ENCODE assay signal across 20 cellular contexts in the genomic region with DNA sequence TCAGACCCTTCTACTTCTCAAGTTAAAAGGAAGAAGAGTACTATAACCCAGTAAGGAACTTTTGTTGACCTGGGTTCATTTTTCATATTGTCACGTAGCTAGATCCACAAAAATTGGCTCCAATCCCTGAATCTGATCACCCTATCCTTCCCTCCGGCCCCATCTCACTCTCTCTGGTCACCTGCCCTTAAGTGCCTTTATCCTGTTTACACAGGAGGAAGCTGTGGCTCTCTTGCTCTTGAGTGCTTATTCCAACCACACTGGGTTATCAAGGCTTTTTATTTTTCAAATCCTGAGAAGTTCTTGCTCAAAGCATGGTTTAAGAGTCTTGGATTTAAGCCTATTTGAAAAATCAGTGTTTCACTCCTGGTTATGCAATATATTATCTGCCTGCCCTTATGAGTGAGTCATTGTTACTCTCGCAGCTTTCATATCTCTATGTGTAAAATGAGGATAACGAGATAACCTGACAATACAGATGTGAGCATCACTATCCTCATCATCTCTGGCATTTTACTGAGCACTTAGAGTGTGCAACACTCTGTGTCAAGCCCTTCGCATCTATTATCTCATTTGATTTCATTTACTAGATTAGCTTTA.
A peak's percentile ranks its signal among the peaks of the same experiment; 100 is the strongest.
DNase-seq lines count a peak whose midpoint lies in the region; ATAC-seq, FAIRE-seq and TF ChIP-seq lines count a peak whose summit lies in the region.
"Had no signal": no experiment of that assay in that cellular context is flagged by ENCODE, and none has a peak within 500 bp of the region (broad histone marks: within the 10 kb centered on the region; RNA-seq: fewer than 3 reads in every experiment).

No MANE protein-coding gene starts in this region.

- no peak overlapping the region for H3K4me3 ChIP-seq in astrocyte (ENCODE audit: insufficient read depth, low read depth, low read length)
- H3K4me3 ChIP-seq: hepatocyte, SJCRH30, skin epidermis had no signal

- H3K27ac Mint-ChIP-seq in astrocyte (ENCODE audit: unreplicated experiment) (no peak overlapping the region), mesothelial cell of epicardium (peak overlapping the region; percentile 3)

- no peaks in the 10 kb centered on the region for H3K79me2 ChIP-seq in astrocyte (ENCODE audit: insufficient read depth, low read length)
- H3K79me2 ChIP-seq: hepatocyte had no signal

- H3K9me3 Mint-ChIP-seq in astrocyte (ENCODE audit: unreplicated experiment): no peaks in the 10 kb centered on the region
- no peaks in the 10 kb centered on the region for H3K9me3 Mint-ChIP-seq in mesothelial cell of epicardium

- DNase-seq in DMS53 treated with DMSO at 0.1 percent for 48 hours (lab: John Stamatoyannopoulos, UW; ENCODE audit: unreplicated experiment) (peak; percentile 96), NCI-H187 treated with DMSO at 0.1 percent for 48 hours (lab: John Stamatoyannopoulos, UW) (peak; percentile 47), astrocyte (ENCODE audit: low read depth) (peak; percentile 66), mesothelial cell of epicardium (ENCODE audit: low spot score in 2 of 2, unreplicated experiment in 2 of 2) (no peak), activated gamma-delta T cell (lab: John Stamatoyannopoulos, UW) (no peak), NCI-H1694 (lab: John Stamatoyannopoulos, UW) (no peak)
- DNase-seq: activated CD8-positive, alpha-beta memory T cell treated with anti-CD3 and anti-CD28 coated beads for 24 hours; activated naive CD4-positive, alpha-beta T cell; C1 segment of cervical spinal cord; central memory CD4-positive, alpha-beta T cell; NCI-H524; SJCRH30; stimulated activated naive CD8-positive, alpha-beta T cell treated with anti-CD3 and anti-CD28 coated beads, Interleukin-15, Interleukin-2, amounts not matched to agents 100 U/mL and 50 U/mL, for 24 hours had no signal

- no peaks in the 10 kb centered on the region for H3K27me3 ChIP-seq in astrocyte (ENCODE audit: insufficient read depth, low read length)
- H3K27me3 ChIP-seq: hepatocyte, SJCRH30 had no signal

- H3K36me3 Mint-ChIP-seq in astrocyte (ENCODE audit: low read depth, unreplicated experiment) (no peaks in the 10 kb centered on the region), mesothelial cell of epicardium (no peaks in the 10 kb centered on the region)

- H3K4me1 Mint-ChIP-seq in astrocyte (ENCODE audit: low read depth, unreplicated experiment): peaks cover 11% of the 10 kb centered on the region
- H3K4me1 Mint-ChIP-seq in mesothelial cell of epicardium: peaks cover 23% of the 10 kb centered on the region

- TF ChIP-seq CTCF in astrocyte (IDR thresholded peaks at IDR 0.05; ENCODE audit: insufficient read depth, low read depth, low read length) (no peak), mesothelial cell of epicardium (IDR thresholded peaks at IDR 0.05; ENCODE audit: unreplicated experiment) (no peak)

- H2AFZ ChIP-seq in astrocyte (ENCODE audit: low read depth, low read length): no peak overlapping the region
- H2AFZ ChIP-seq: hepatocyte had no signal

- no peaks in the 10 kb centered on the region for H3K27me3 Mint-ChIP-seq in astrocyte (ENCODE audit: low read depth, unreplicated experiment)
- no peaks in the 10 kb centered on the region for H3K27me3 Mint-ChIP-seq in mesothelial cell of epicardium (ENCODE audit: low read depth)

- no peak for FAIRE-seq in astrocyte (lab: Jason Lieb, UNC)
- FAIRE-seq: endothelial cell of umbilical vein, GM12892, H1 had no signal

- H4K20me1 ChIP-seq in astrocyte (ENCODE audit: insufficient read depth, low read length): no peaks in the 10 kb centered on the region

- no peak for ATAC-seq in GM18873 (IDR thresholded peaks at IDR 0.05; ENCODE audit: low FRiP score, unreplicated experiment)
- ATAC-seq in GM18505 (IDR thresholded peaks at IDR 0.05; ENCODE audit: unreplicated experiment): no peak
- ATAC-seq: stimulated activated naive CD8-positive, alpha-beta T cell treated with anti-CD3 and anti-CD28 coated beads, Interleukin-15, Interleukin-2, amounts not matched to agents 100 U/mL and 50 U/mL, for 24 hours had no signal

- no peaks in the 10 kb centered on the region for H3K9me3 ChIP-seq in astrocyte (ENCODE audit: insufficient read depth, low read depth, low read length)
- H3K9me3 ChIP-seq: SJCRH30 had no signal

- no peak overlapping the region for H3K9ac ChIP-seq in astrocyte (ENCODE audit: low read length)

- no peaks in the 10 kb centered on the region for H3K4me1 ChIP-seq in astrocyte (ENCODE audit: insufficient read depth, low read length)
- H3K4me1 ChIP-seq: SJCRH30 had no signal

- TF ChIP-seq POLR2A in GM18505 (IDR thresholded peaks at IDR 0.05; ENCODE audit: borderline replicate concordance, extremely low read depth, insufficient read depth, insufficient read length): no peak

- no peaks in the 10 kb centered on the region for H3K36me3 ChIP-seq in astrocyte (ENCODE audit: insufficient read depth, low read length)
- H3K36me3 ChIP-seq: SJCRH30 had no signal

- H3K4me3 Mint-ChIP-seq in astrocyte (ENCODE audit: unreplicated experiment) (no peak overlapping the region), mesothelial cell of epicardium (no peak overlapping the region)

- no peak overlapping the region for H3K4me2 ChIP-seq in astrocyte (ENCODE audit: low read length)
- H3K4me2 ChIP-seq: hepatocyte had no signal

- no peak overlapping the region for H3K27ac ChIP-seq in astrocyte (ENCODE audit: low read depth, low read length)
- H3K27ac ChIP-seq: hepatocyte, SJCRH30, skin epidermis had no signal

Comparison
In these comparisons a context has a peak if more than half of its experiments do, and no peak if none do; other contexts are left out.
1. DNase-seq: peak in DMS53 treated with DMSO at 0.1 percent for 48 hours (single experiment), NCI-H187 treated with DMSO at 0.1 percent for 48 hours (single experiment) and astrocyte (single experiment); none in mesothelial cell of epicardium (0 of 2), activated gamma-delta T cell (single experiment) and NCI-H1694 (single experiment).